ENCODE assay signal across 21 cellular contexts in genomic region chr7:2488272-2488645, GRCh38. TPM values are rescaled to one million over a fixed set of nuclear protein-coding genes. Genes with fewer than 3 reads are reported as not detected.
DNase-seq lines count a peak whose midpoint lies in the region; ATAC-seq and TF ChIP-seq lines count a peak whose summit lies in the region.
"Had no signal": no experiment of that assay in that cellular context is flagged by ENCODE, and none has a peak within 500 bp of the region (broad histone marks: within the 10 kb centered on the region; RNA-seq: fewer than 3 reads in every experiment).

No MANE protein-coding gene starts in this region.

- H3K36me3 ChIP-seq in Panc1 (ENCODE audit: control insufficient read depth, insufficient read depth, low read length) (no peaks in the 10 kb centered on the region), gastroesophageal sphincter (no peaks in the 10 kb centered on the region), tibial nerve (no peaks in the 10 kb centered on the region)
- H3K36me3 ChIP-seq: colonic mucosa, SJSA1 had no signal

- H3K4me3 ChIP-seq in Panc1 (ENCODE audit: low read depth in 2 of 2, low read length in 2 of 2) (no peak overlapping the region), gastroesophageal sphincter (no peak overlapping the region), tibial nerve (no peak overlapping the region)
- H3K4me3 ChIP-seq: colonic mucosa, SJSA1 had no signal

- in situ Hi-C loops in Panc1 (cut with HindIII; ENCODE audit: low pct_unique_long_range_greater_than_20kb, low sequenced_read_pairs): no loop called here

- intact Hi-C loops in Panc1 (cut with micrococcal nuclease; ENCODE audit: unreplicated experiment): no loop called here

- ATAC-seq in Panc1: peak; percentile 35; the same call in 1 of the 2 replicates
- ATAC-seq in gastroesophageal sphincter: peak; percentile 77
- peak; percentile 60 for ATAC-seq in omental fat pad (ENCODE audit: low FRiP score)
- no peak for ATAC-seq in HG03354 (IDR thresholded peaks at IDR 0.05; ENCODE audit: poor library complexity, severe bottlenecking, unreplicated experiment)
- ATAC-seq: activated naive CD8-positive, alpha-beta T cell treated with anti-CD3 and anti-CD28 coated beads, Interleukin-2, amount 50 U/mL, for 24 hours had no signal

- no peak overlapping the region for H3K27ac ChIP-seq in Panc1 (ENCODE audit: low read length)
- H3K27ac ChIP-seq in gastroesophageal sphincter: peak overlapping the region in 3 of 4 donors; percentile 49 to 64 (median 57)
- peak overlapping the region in 3 of 4 donors; percentile 8 to 75 (median 26) for H3K27ac ChIP-seq in tibial nerve
- H3K27ac ChIP-seq: colonic mucosa, KMS-11, SJSA1 had no signal

- TF ChIP-seq POLR2A in gastroesophageal sphincter (IDR thresholded peaks at IDR 0.05) (no peak), tibial nerve (IDR thresholded peaks at IDR 0.05) (no peak)

- DNase-seq in Panc1 (ENCODE audit: low read depth, low spot score) (no peak), omental fat pad (ENCODE audit: low spot score) (no peak), tibial nerve (ENCODE audit: low spot score in 2 of 2) (peak; percentile 64 to 68), COLO668 (lab: John Stamatoyannopoulos, UW; ENCODE audit: unreplicated experiment) (no peak), DMS53 treated with DMSO at 0.1 percent for 48 hours (lab: John Stamatoyannopoulos, UW; ENCODE audit: unreplicated experiment) (no peak)
- no peak for DNase-seq in activated CD4-positive, alpha-beta T cell treated with anti-CD3 and anti-CD28 coated beads, Interleukin-2, amount 50 U/mL, for 48 hours
- DNase-seq: activated CD4-positive, alpha-beta T cell treated with anti-CD3 and anti-CD28 coated beads for 4 hours; activated naive CD8-positive, alpha-beta T cell treated with anti-CD3 and anti-CD28 coated beads, Interleukin-2, amount 50 U/mL, for 24 hours; activated T-cell treated with anti-CD3 and anti-CD28 coated beads, Interleukin-2, amount 50 U/mL, for 1 hour; colonic mucosa; DND-41; hypothalamus; naive B cell; NCI-H146; NCI-H446; stimulated activated CD4-positive, alpha-beta T cell treated with anti-CD3 and anti-CD28 coated beads, Interleukin-4, amount 100 ng/mL, for 24 hours; T-helper 9 cell had no signal

- H3K27me3 ChIP-seq in Panc1 (ENCODE audit: control insufficient read depth, insufficient read depth, low read length) (no peaks in the 10 kb centered on the region), gastroesophageal sphincter (peaks cover 58% of the 10 kb centered on the region), tibial nerve (no peaks in the 10 kb centered on the region)
- H3K27me3 ChIP-seq: colonic mucosa, SJSA1 had no signal

- 33% methylated on average over 3 of the region's 8 CpGs; no CpG with 5 or more reads in 1 of the 2 donors for WGBS in gastroesophageal sphincter (ENCODE audit: low coverage in 1 of 2), 2 donors
- WGBS in tibial nerve, 2 donors: 43 to 47% methylated on average over 7 to 8 of the region's 8 CpGs

- TF ChIP-seq EP300 in gastroesophageal sphincter (IDR thresholded peaks at IDR 0.05) (no peak), tibial nerve (IDR thresholded peaks at IDR 0.05) (no peak)

- POLR2A ChIA-PET in Panc1 (lab: Charles Lee): no interaction called here

- BruUV-seq in Panc1 (replicated peaks; lab: Mats Ljungman, UMichigan): no TSS peak

- CTCF ChIA-PET in Panc1 (lab: Charles Lee): interaction anchor here (0.7 to 1.3 kb wide), 2 partner anchors 20 to 222 kb away, joined by 3 to 4 read pairs; no protein-coding TSS in a partner anchor

- TF ChIP-seq CTCF in Panc1 (IDR thresholded peaks at IDR 0.05) (no peak), gastroesophageal sphincter (IDR thresholded peaks at IDR 0.05) (no peak), omental fat pad (IDR thresholded peaks at IDR 0.05) (no peak), tibial nerve (IDR thresholded peaks at IDR 0.05) (no peak)

- H3K9me3 ChIP-seq in Panc1 (ENCODE audit: control insufficient read depth, insufficient read depth, low read depth, low read length): no peaks in the 10 kb centered on the region
- peaks cover 0 to 7% (median 0%) of the 10 kb centered on the region in 3 donors for H3K9me3 ChIP-seq in gastroesophageal sphincter
- H3K9me3 ChIP-seq in tibial nerve: peaks cover 0 to 3% (median 0%) of the 10 kb centered on the region in 4 donors
- H3K9me3 ChIP-seq: colonic mucosa, SJSA1 had no signal

- H3K4me1 ChIP-seq in Panc1 (ENCODE audit: control insufficient read depth, insufficient read depth, low read length): peaks cover 8% of the 10 kb centered on the region
- H3K4me1 ChIP-seq in gastroesophageal sphincter: peaks cover 0 to 35% (median 22%) of the 10 kb centered on the region in 3 donors
- peaks cover 0 to 39% (median 24%) of the 10 kb centered on the region in 4 donors for H3K4me1 ChIP-seq in tibial nerve
- H3K4me1 ChIP-seq: colonic mucosa, SJSA1 had no signal

RNA-seq across cellular contexts. Expression of gene GRIFIN, which starts 12.1 kb away (rescaled TPM):
- total RNA-seq in Panc1 (2021; ENCODE audit: unreplicated experiment) (not detected), gastroesophageal sphincter (not detected), omental fat pad (not detected), tibial nerve (not detected)
- polyA plus RNA-seq in Panc1 (2012; ENCODE audit: insufficient read length): not detected
- total RNA-seq: colonic mucosa, SJSA1 had no signal

RNA-seq across cellular contexts. Expression of gene LFNG, which starts 31.3 kb away (rescaled TPM):
- total RNA-seq in Panc1 (2021; ENCODE audit: unreplicated experiment) (38.1 TPM), gastroesophageal sphincter (1 to 10 TPM; 4.4 to 9.8 (median 8.4) TPM), omental fat pad (10 to 100 TPM in 3 of 4 donors, 1 to 10 TPM in 1; 4.7 to 25.9 (median 21.6) TPM), tibial nerve (10 to 100 TPM in 3 of 4 donors, 1 to 10 TPM in 1; 8.8 to 21.6 (median 11.3) TPM)
- 61.6 TPM for polyA plus RNA-seq in Panc1 (2012; ENCODE audit: insufficient read length)

Comparison
In these comparisons a context has a peak if more than half of its experiments do, and no peak if none do; other contexts are left out.
1. DNase-seq: peak in tibial nerve (2 of 2); none in Panc1 (single experiment), omental fat pad (single experiment), COLO668 (single experiment), DMS53 treated with DMSO at 0.1 percent for 48 hours (single experiment) and activated CD4-positive, alpha-beta T cell treated with anti-CD3 and anti-CD28 coated beads, Interleukin-2, amount 50 U/mL, for 48 hours (0 of 2).